Comparison of ENCODE assay signal across 1 cellular context in the genomic region with DNA sequence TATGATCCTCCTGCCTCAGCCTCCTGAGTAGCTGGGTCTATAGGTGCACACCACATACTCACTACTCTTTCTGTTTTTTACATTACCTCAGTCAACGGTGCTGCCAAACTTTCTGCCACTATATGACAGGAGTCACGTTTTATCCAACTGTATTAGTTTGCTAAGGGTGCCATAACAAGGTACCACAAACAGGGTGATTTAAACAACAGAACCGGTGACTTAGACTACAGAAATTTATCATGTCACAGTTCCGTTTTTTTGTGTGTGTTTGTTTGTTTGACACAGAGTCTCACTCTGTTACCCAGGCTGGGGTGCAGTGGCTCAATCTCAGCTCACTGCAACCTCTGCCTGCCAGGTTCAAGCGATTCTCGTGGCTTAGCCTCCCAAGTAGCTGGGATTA.
TF ChIP-seq lines count a peak whose summit lies in the region.

No MANE protein-coding gene starts in this region.

TF ChIP-seq in WTC11, 78 proteins besides CTCF, POLR2A, EP300 and RAD21 (continued from another document):
- TF ChIP-seq, protein P1, sequence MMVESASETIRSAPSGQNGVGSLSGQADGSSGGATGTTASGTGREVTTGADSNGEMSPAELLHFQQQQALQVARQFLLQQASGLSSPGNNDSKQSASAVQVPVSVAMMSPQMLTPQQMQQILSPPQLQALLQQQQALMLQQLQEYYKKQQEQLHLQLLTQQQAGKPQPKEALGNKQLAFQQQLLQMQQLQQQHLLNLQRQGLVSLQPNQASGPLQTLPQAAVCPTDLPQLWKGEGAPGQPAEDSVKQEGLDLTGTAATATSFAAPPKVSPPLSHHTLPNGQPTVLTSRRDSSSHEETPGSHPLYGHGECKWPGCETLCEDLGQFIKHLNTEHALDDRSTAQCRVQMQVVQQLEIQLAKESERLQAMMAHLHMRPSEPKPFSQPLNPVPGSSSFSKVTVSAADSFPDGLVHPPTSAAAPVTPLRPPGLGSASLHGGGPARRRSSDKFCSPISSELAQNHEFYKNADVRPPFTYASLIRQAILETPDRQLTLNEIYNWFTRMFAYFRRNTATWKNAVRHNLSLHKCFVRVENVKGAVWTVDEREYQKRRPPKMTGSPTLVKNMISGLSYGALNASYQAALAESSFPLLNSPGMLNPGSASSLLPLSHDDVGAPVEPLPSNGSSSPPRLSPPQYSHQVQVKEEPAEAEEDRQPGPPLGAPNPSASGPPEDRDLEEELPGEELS (CRISPR knock-in tag; IDR thresholded peaks at IDR 0.05), result no peak
- TF ChIP-seq, protein P2, sequence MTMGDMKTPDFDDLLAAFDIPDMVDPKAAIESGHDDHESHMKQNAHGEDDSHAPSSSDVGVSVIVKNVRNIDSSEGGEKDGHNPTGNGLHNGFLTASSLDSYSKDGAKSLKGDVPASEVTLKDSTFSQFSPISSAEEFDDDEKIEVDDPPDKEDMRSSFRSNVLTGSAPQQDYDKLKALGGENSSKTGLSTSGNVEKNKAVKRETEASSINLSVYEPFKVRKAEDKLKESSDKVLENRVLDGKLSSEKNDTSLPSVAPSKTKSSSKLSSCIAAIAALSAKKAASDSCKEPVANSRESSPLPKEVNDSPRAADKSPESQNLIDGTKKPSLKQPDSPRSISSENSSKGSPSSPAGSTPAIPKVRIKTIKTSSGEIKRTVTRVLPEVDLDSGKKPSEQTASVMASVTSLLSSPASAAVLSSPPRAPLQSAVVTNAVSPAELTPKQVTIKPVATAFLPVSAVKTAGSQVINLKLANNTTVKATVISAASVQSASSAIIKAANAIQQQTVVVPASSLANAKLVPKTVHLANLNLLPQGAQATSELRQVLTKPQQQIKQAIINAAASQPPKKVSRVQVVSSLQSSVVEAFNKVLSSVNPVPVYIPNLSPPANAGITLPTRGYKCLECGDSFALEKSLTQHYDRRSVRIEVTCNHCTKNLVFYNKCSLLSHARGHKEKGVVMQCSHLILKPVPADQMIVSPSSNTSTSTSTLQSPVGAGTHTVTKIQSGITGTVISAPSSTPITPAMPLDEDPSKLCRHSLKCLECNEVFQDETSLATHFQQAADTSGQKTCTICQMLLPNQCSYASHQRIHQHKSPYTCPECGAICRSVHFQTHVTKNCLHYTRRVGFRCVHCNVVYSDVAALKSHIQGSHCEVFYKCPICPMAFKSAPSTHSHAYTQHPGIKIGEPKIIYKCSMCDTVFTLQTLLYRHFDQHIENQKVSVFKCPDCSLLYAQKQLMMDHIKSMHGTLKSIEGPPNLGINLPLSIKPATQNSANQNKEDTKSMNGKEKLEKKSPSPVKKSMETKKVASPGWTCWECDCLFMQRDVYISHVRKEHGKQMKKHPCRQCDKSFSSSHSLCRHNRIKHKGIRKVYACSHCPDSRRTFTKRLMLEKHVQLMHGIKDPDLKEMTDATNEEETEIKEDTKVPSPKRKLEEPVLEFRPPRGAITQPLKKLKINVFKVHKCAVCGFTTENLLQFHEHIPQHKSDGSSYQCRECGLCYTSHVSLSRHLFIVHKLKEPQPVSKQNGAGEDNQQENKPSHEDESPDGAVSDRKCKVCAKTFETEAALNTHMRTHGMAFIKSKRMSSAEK (CRISPR knock-in tag; IDR thresholded peaks at IDR 0.05; ENCODE audit: borderline replicate concordance), result no peak
- TF ChIP-seq ZNF232 (CRISPR knock-in tag; IDR thresholded peaks at IDR 0.05), result no peak
- TF ChIP-seq, protein P3, sequence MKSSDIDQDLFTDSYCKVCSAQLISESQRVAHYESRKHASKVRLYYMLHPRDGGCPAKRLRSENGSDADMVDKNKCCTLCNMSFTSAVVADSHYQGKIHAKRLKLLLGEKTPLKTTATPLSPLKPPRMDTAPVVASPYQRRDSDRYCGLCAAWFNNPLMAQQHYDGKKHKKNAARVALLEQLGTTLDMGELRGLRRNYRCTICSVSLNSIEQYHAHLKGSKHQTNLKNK (CRISPR knock-in tag; IDR thresholded peaks at IDR 0.05), result no peak
- TF ChIP-seq NFE2L1 (CRISPR knock-in tag; IDR thresholded peaks at IDR 0.05), result no peak
- no peak for TF ChIP-seq MXD4 (CRISPR knock-in tag; IDR thresholded peaks at IDR 0.05; ENCODE audit: borderline replicate concordance)
- TF ChIP-seq ESRRA (CRISPR knock-in tag; IDR thresholded peaks at IDR 0.05; ENCODE audit: borderline replicate concordance), result no peak
